8 cellular contexts compared by ENCODE assay signal in genomic region chr5:137735531-137736284, GRCh38. TPM values are rescaled to one million over a fixed set of nuclear protein-coding genes. Genes with fewer than 3 reads are reported as not detected.
DNase-seq lines count a peak whose midpoint lies in the region; ATAC-seq and TF ChIP-seq lines count a peak whose summit lies in the region.

KLHL3 (minus strand) TSS chr5:137736089; CDS start chr5:137735646, 443 bp downstream.

- H3K4ac ChIP-seq in mesendoderm (ENCODE audit: low read depth, low read length): no peak within 1 kb of the TSS

- H2BK120ac ChIP-seq in mesendoderm (ENCODE audit: low read depth, low read length): no peak within 1 kb of the TSS

- H3K23ac ChIP-seq in mesendoderm (ENCODE audit: low read length): no peak within 1 kb of the TSS

- no peak within 1 kb of the TSS for H3K4me3 Mint-ChIP-seq in activated CD8-positive, alpha-beta T cell treated with anti-CD3 and anti-CD28 coated beads, Interleukin-2, amount 10 ng/mL, durations not matched to agents 7 days and 5 days

- DNase-seq in ELR (ENCODE audit: low read depth) (peak; percentile 79), NCI-H1436 treated with DMSO at 0.1 percent for 48 hours (lab: John Stamatoyannopoulos, UW) (peak; percentile 26), epithelial cell of proximal tubule (ENCODE audit: low read depth) (no peak), mesendoderm (peak; percentile 96), suprapubic skin (ENCODE audit: low spot score in 2 of 2) (no peak), SKM-1 treated with dmso at 0.1 percent for 144 hours (lab: John Stamatoyannopoulos, UW; ENCODE audit: unreplicated experiment) (no peak)
- DNase-seq in activated CD8-positive, alpha-beta T cell treated with anti-CD3 and anti-CD28 coated beads, Interleukin-2, amount 10 ng/mL, durations not matched to agents 7 days and 5 days: peak; percentile 54

- no peak within 1 kb of the TSS for H3K27ac Mint-ChIP-seq in activated CD8-positive, alpha-beta T cell treated with anti-CD3 and anti-CD28 coated beads, Interleukin-2, amount 10 ng/mL, durations not matched to agents 7 days and 5 days

- TF ChIP-seq CTCF in epithelial cell of proximal tubule (conservative IDR thresholded peaks at IDR 0.05; ENCODE audit: low read depth, low read length) (peak; percentile 39), suprapubic skin (IDR thresholded peaks at IDR 0.05) (no peak)

- H3K4me3 ChIP-seq in epithelial cell of proximal tubule (ENCODE audit: low read depth, low read length): peak within 1 kb of the TSS; percentile 43
- H3K4me3 ChIP-seq in mesendoderm (ENCODE audit: low read length): peak within 1 kb of the TSS; percentile 0
- H3K4me3 ChIP-seq in suprapubic skin: peak within 1 kb of the TSS; percentile 50

- H3K9me3 ChIP-seq in suprapubic skin: no peaks in the 10 kb centered on the region

- no peak within 1 kb of the TSS for H4K5ac ChIP-seq in mesendoderm (ENCODE audit: low read length)

- peak within 1 kb of the TSS; percentile 61 for H3K4me2 ChIP-seq in mesendoderm (ENCODE audit: low read length)

- CTCF ChIA-PET in activated CD8-positive, alpha-beta T cell treated with anti-CD3 and anti-CD28 coated beads, Interleukin-2, amount 10 ng/mL, durations not matched to agents 7 days and 5 days (lab: Charles Lee): interaction anchor here (0.9 to 15.7 kb wide), 14 partner anchors 9 to 616 kb away, joined by 3 to 569 read pairs (median 6); partner anchors contain the start of gene HNRNPA0

- H3K27me3 Mint-ChIP-seq in activated CD8-positive, alpha-beta T cell treated with anti-CD3 and anti-CD28 coated beads, Interleukin-2, amount 10 ng/mL, durations not matched to agents 7 days and 5 days (ENCODE audit: low read depth): no peaks in the 10 kb centered on the region

- H3K27me3 ChIP-seq in mesendoderm (ENCODE audit: insufficient read depth, low read length, poor library complexity) (no peaks in the 10 kb centered on the region), suprapubic skin (no peaks in the 10 kb centered on the region)

- no peak within 1 kb of the TSS for H3K18ac ChIP-seq in mesendoderm (ENCODE audit: low read length)

- no peak for TF ChIP-seq EP300 in suprapubic skin (IDR thresholded peaks at IDR 0.05)

- peaks cover 21% of the 10 kb centered on the region for H3K36me3 Mint-ChIP-seq in activated CD8-positive, alpha-beta T cell treated with anti-CD3 and anti-CD28 coated beads, Interleukin-2, amount 10 ng/mL, durations not matched to agents 7 days and 5 days (ENCODE audit: low read depth)

- no peaks in the 10 kb centered on the region for H3K79me1 ChIP-seq in mesendoderm (ENCODE audit: low read length)

- no peak within 1 kb of the TSS for H2AK5ac ChIP-seq in mesendoderm (ENCODE audit: low read length)

- H3K4me1 Mint-ChIP-seq in activated CD8-positive, alpha-beta T cell treated with anti-CD3 and anti-CD28 coated beads, Interleukin-2, amount 10 ng/mL, durations not matched to agents 7 days and 5 days (ENCODE audit: low read depth): peaks cover 26% of the 10 kb centered on the region

- no CpG with 5 or more reads among the region's 12 CpGs for WGBS in mesendoderm (ENCODE audit: extremely low coverage, insufficient coverage, low lambda C conversion rate)
- WGBS in suprapubic skin: 2% methylated on average over 11 of the region's 12 CpGs

- no peak for TF ChIP-seq POLR2A in suprapubic skin (IDR thresholded peaks at IDR 0.05)

- H2BK15ac ChIP-seq in mesendoderm (replicated peaks; ENCODE audit: low read depth): no peak within 1 kb of the TSS

- H3K56ac ChIP-seq in mesendoderm (ENCODE audit: low read length): peak within 1 kb of the TSS; percentile 67

- POLR2A ChIA-PET in activated CD8-positive, alpha-beta T cell treated with anti-CD3 and anti-CD28 coated beads, Interleukin-2, amount 10 ng/mL, durations not matched to agents 7 days and 5 days (lab: Charles Lee): interaction anchor here (0.5 to 3.3 kb wide), 5 partner anchors 18 to 75 kb away, joined by 3 to 28 read pairs (median 7); partner anchors contain the start of gene HNRNPA0

- peaks cover 8% of the 10 kb centered on the region for H3K4me1 ChIP-seq in mesendoderm (ENCODE audit: control insufficient read depth, low read depth, low read length)
- H3K4me1 ChIP-seq in suprapubic skin: peaks cover 26% of the 10 kb centered on the region

- no peaks in the 10 kb centered on the region for H3K9me3 Mint-ChIP-seq in activated CD8-positive, alpha-beta T cell treated with anti-CD3 and anti-CD28 coated beads, Interleukin-2, amount 10 ng/mL, durations not matched to agents 7 days and 5 days (ENCODE audit: insufficient read depth)

- H3K36me3 ChIP-seq in mesendoderm (ENCODE audit: control insufficient read depth, insufficient read depth, low read length) (no peaks in the 10 kb centered on the region), suprapubic skin (no peaks in the 10 kb centered on the region)

- peak within 1 kb of the TSS; percentile 56 for H3K9ac ChIP-seq in mesendoderm (ENCODE audit: low read length)

- H3K27ac ChIP-seq in mesendoderm (ENCODE audit: low read depth, low read length): peak within 1 kb of the TSS; percentile 0
- peak within 1 kb of the TSS; percentile 30 for H3K27ac ChIP-seq in suprapubic skin

- no peaks in the 10 kb centered on the region for H3K79me2 ChIP-seq in mesendoderm (ENCODE audit: control insufficient read depth, insufficient read depth, low read length)

- peak within 1 kb of the TSS; percentile 0 for H2BK5ac ChIP-seq in mesendoderm (ENCODE audit: low read length)

- peak; percentile 67 for ATAC-seq in GM21717 (IDR thresholded peaks at IDR 0.05; ENCODE audit: unreplicated experiment)
- ATAC-seq in activated CD8-positive, alpha-beta T cell treated with anti-CD3 and anti-CD28 coated beads, Interleukin-2, amount 10 ng/mL, durations not matched to agents 7 days and 5 days: peak; percentile 48

- H4K8ac ChIP-seq in mesendoderm (ENCODE audit: low read depth, low read length): no peak within 1 kb of the TSS

RNA-seq across cellular contexts. Expression of gene KLHL3, which starts in this region (rescaled TPM):
- total RNA-seq in activated CD8-positive, alpha-beta T cell treated with anti-CD3 and anti-CD28 coated beads, Interleukin-2, amount 10 ng/mL, durations not matched to agents 7 days and 5 days: 10 to 100 TPM; 13.7 to 15.2 TPM
- total RNA-seq in epithelial cell of proximal tubule (1.1 and 2.5 TPM in 2 replicates), suprapubic skin (10 to 100 TPM in 1 of 4 donors, 1 to 10 TPM in 3; 1.2 to 29.1 (median 3.4) TPM)
- polyA plus RNA-seq in mesendoderm (2013, experiment 1 of 2): 2.2 TPM
- 2.1 TPM for polyA plus RNA-seq in mesendoderm (2013, experiment 2 of 2)

Comparison
In these comparisons a context has a peak if more than half of its experiments do, and no peak if none do; other contexts are left out.
1. DNase-seq: peak in ELR (single experiment), NCI-H1436 treated with DMSO at 0.1 percent for 48 hours (single experiment), activated CD8-positive, alpha-beta T cell treated with anti-CD3 and anti-CD28 coated beads, Interleukin-2, amount 10 ng/mL, durations not matched to agents 7 days and 5 days (single experiment) and mesendoderm (single experiment); none in epithelial cell of proximal tubule (single experiment), suprapubic skin (0 of 2) and SKM-1 treated with dmso at 0.1 percent for 144 hours (single experiment).
2. H3K4me3 ChIP-seq: peak in every context shown above with its lines; median percentile 50 in suprapubic skin; 43 in epithelial cell of proximal tubule; 0 in mesendoderm.